ENCODE assay signal across 1 cellular context in the genomic region with DNA sequence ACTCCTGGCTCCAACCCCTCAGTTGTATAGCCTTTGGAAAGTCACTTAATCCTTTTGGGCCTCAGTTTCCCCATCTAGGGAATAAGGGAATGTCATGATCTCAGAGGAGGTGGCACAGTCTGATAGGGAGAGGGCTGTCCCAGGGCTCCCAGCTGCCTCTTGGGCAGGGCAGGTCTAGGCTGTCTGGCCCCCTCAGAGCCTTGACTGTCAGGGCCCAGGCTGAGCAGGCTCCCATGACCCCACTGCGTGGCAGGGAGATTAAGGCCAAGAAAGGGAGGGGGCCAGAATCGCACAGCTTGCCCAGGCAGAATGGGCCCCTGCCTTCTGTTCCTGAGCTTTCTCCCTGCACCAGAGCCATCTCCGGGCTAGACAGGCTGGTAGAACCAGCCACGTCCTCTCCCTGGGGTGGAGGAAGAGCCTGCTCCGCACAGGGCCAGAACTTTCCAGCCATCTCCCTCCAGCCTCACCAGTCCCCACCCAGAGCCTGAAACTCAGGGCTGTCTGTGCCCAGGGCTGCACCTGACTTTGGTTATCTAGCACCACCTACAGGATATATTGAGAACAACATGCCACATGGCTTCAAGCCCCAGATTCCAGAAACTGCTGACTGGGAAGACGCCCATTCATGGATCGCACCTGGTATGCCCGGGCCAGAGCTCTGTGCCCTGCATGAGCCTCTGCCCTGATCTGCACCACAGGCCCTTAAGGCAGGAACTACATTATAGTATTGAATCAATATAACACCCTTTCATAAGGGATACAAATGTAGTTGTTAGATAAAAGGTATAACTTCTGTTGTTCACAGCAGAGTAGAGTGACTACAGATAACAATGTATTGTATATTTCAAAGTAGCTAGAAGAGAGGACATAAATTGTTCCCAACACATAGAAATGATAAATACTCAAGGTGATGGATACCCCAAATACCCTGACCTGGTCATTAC.
A peak's percentile ranks its signal among the peaks of the same experiment; 100 is the strongest.
TF ChIP-seq lines count a peak whose summit lies in the region.

No MANE protein-coding gene starts in this region.

TF ChIP-seq in K562, 482 proteins besides CTCF, POLR2A, EP300 and RAD21 (continued from another document and continues in another):
- TF ChIP-seq, protein P1, sequence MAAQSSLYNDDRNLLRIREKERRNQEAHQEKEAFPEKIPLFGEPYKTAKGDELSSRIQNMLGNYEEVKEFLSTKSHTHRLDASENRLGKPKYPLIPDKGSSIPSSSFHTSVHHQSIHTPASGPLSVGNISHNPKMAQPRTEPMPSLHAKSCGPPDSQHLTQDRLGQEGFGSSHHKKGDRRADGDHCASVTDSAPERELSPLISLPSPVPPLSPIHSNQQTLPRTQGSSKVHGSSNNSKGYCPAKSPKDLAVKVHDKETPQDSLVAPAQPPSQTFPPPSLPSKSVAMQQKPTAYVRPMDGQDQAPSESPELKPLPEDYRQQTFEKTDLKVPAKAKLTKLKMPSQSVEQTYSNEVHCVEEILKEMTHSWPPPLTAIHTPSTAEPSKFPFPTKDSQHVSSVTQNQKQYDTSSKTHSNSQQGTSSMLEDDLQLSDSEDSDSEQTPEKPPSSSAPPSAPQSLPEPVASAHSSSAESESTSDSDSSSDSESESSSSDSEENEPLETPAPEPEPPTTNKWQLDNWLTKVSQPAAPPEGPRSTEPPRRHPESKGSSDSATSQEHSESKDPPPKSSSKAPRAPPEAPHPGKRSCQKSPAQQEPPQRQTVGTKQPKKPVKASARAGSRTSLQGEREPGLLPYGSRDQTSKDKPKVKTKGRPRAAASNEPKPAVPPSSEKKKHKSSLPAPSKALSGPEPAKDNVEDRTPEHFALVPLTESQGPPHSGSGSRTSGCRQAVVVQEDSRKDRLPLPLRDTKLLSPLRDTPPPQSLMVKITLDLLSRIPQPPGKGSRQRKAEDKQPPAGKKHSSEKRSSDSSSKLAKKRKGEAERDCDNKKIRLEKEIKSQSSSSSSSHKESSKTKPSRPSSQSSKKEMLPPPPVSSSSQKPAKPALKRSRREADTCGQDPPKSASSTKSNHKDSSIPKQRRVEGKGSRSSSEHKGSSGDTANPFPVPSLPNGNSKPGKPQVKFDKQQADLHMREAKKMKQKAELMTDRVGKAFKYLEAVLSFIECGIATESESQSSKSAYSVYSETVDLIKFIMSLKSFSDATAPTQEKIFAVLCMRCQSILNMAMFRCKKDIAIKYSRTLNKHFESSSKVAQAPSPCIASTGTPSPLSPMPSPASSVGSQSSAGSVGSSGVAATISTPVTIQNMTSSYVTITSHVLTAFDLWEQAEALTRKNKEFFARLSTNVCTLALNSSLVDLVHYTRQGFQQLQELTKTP (IDR thresholded peaks at IDR 0.05; ENCODE audit: low read depth in 1 of 2, partially characterized antibody in 2 of 2), result no peak
- TF ChIP-seq, protein P2, sequence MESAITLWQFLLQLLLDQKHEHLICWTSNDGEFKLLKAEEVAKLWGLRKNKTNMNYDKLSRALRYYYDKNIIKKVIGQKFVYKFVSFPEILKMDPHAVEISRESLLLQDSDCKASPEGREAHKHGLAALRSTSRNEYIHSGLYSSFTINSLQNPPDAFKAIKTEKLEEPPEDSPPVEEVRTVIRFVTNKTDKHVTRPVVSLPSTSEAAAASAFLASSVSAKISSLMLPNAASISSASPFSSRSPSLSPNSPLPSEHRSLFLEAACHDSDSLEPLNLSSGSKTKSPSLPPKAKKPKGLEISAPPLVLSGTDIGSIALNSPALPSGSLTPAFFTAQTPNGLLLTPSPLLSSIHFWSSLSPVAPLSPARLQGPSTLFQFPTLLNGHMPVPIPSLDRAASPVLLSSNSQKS (CRISPR knock-in tag; IDR thresholded peaks at IDR 0.05), result no peak
- TF ChIP-seq HNRNPL (IDR thresholded peaks at IDR 0.05; ENCODE audit: low read depth, low read length), result no peak
- no peak for TF ChIP-seq FOXA3 (CRISPR knock-in tag; conservative IDR thresholded peaks at IDR 0.05 in 1 of 2, IDR thresholded peaks at IDR 0.05 in 1 of 2)
- no peak for TF ChIP-seq TFAM (CRISPR knock-in tag; conservative IDR thresholded peaks at IDR 0.05)
- TF ChIP-seq ZNF184 (CRISPR knock-in tag; IDR thresholded peaks at IDR 0.05), result no peak
- TF ChIP-seq NCOA4 (IDR thresholded peaks at IDR 0.05; ENCODE audit: partially characterized antibody), result no peak
- no peak for TF ChIP-seq XRCC4 (IDR thresholded peaks at IDR 0.05; ENCODE audit: extremely low read depth, insufficient read depth, insufficient read length)
- TF ChIP-seq ZFP36 (IDR thresholded peaks at IDR 0.05; ENCODE audit: low read depth, low read length, partially characterized antibody), result no peak
- TF ChIP-seq KDM4B (IDR thresholded peaks at IDR 0.05; ENCODE audit: borderline replicate concordance in 2 of 2, low read depth in 1 of 2), result no peak
- 0 out of 4 replicates have a peak, but pooled peaks of 1 of the 2 experiments have one; percentile 1 for TF ChIP-seq SIX5 (IDR thresholded peaks at IDR 0.05; ENCODE audit: borderline replicate concordance in 1 of 2, insufficient read depth in 1 of 2, low read depth in 1 of 2, low read length in 2 of 2)
- no peak for TF ChIP-seq HCFC1 (IDR thresholded peaks at IDR 0.05; ENCODE audit: low read depth, low read length)
- TF ChIP-seq ZNF239 (CRISPR knock-in tag; IDR thresholded peaks at IDR 0.05), result no peak
- TF ChIP-seq, protein P3, sequence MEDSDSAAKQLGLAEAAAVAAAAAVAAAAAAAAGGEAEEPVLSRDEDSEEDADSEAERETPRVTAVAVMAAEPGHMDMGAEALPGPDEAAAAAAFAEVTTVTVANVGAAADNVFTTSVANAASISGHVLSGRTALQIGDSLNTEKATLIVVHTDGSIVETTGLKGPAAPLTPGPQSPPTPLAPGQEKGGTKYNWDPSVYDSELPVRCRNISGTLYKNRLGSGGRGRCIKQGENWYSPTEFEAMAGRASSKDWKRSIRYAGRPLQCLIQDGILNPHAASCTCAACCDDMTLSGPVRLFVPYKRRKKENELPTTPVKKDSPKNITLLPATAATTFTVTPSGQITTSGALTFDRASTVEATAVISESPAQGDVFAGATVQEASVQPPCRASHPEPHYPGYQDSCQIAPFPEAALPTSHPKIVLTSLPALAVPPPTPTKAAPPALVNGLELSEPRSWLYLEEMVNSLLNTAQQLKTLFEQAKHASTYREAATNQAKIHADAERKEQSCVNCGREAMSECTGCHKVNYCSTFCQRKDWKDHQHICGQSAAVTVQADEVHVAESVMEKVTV (CRISPR knock-in tag; IDR thresholded peaks at IDR 0.05), result peak; percentile 90
- TF ChIP-seq, protein P4, sequence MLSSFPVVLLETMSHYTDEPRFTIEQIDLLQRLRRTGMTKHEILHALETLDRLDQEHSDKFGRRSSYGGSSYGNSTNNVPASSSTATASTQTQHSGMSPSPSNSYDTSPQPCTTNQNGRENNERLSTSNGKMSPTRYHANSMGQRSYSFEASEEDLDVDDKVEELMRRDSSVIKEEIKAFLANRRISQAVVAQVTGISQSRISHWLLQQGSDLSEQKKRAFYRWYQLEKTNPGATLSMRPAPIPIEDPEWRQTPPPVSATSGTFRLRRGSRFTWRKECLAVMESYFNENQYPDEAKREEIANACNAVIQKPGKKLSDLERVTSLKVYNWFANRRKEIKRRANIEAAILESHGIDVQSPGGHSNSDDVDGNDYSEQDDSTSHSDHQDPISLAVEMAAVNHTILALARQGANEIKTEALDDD (IDR thresholded peaks at IDR 0.05), result no peak
- no peak for TF ChIP-seq TGIF2 (CRISPR knock-in tag; IDR thresholded peaks at IDR 0.05)
- TF ChIP-seq, protein P5, sequence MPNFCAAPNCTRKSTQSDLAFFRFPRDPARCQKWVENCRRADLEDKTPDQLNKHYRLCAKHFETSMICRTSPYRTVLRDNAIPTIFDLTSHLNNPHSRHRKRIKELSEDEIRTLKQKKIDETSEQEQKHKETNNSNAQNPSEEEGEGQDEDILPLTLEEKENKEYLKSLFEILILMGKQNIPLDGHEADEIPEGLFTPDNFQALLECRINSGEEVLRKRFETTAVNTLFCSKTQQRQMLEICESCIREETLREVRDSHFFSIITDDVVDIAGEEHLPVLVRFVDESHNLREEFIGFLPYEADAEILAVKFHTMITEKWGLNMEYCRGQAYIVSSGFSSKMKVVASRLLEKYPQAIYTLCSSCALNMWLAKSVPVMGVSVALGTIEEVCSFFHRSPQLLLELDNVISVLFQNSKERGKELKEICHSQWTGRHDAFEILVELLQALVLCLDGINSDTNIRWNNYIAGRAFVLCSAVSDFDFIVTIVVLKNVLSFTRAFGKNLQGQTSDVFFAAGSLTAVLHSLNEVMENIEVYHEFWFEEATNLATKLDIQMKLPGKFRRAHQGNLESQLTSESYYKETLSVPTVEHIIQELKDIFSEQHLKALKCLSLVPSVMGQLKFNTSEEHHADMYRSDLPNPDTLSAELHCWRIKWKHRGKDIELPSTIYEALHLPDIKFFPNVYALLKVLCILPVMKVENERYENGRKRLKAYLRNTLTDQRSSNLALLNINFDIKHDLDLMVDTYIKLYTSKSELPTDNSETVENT (CRISPR knock-in tag; IDR thresholded peaks at IDR 0.05), result no peak
- TF ChIP-seq ZBTB7A (IDR thresholded peaks at IDR 0.05; ENCODE audit: borderline replicate concordance, control insufficient read depth, low read depth, low read length), result no peak
- no peak for TF ChIP-seq ILF3 (IDR thresholded peaks at IDR 0.05; ENCODE audit: borderline replicate concordance)
- TF ChIP-seq, protein P6, sequence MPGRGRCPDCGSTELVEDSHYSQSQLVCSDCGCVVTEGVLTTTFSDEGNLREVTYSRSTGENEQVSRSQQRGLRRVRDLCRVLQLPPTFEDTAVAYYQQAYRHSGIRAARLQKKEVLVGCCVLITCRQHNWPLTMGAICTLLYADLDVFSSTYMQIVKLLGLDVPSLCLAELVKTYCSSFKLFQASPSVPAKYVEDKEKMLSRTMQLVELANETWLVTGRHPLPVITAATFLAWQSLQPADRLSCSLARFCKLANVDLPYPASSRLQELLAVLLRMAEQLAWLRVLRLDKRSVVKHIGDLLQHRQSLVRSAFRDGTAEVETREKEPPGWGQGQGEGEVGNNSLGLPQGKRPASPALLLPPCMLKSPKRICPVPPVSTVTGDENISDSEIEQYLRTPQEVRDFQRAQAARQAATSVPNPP (IDR thresholded peaks at IDR 0.05; ENCODE audit: borderline replicate concordance, insufficient read depth, insufficient read length), result no peak
- TF ChIP-seq STAG1 (CRISPR knock-in tag; IDR thresholded peaks at IDR 0.05; ENCODE audit: borderline replicate concordance), result peak; percentile 51; the same call in 1 of the 2 replicates
- no peak for TF ChIP-seq FOS (IDR thresholded peaks at IDR 0.05; ENCODE audit: extremely low read depth, insufficient read length)
- no peak for TF ChIP-seq RBBP5 (IDR thresholded peaks at IDR 0.05; ENCODE audit: borderline replicate concordance, insufficient read depth, low read length, poor library complexity, severe bottlenecking)
- TF ChIP-seq, protein P7, sequence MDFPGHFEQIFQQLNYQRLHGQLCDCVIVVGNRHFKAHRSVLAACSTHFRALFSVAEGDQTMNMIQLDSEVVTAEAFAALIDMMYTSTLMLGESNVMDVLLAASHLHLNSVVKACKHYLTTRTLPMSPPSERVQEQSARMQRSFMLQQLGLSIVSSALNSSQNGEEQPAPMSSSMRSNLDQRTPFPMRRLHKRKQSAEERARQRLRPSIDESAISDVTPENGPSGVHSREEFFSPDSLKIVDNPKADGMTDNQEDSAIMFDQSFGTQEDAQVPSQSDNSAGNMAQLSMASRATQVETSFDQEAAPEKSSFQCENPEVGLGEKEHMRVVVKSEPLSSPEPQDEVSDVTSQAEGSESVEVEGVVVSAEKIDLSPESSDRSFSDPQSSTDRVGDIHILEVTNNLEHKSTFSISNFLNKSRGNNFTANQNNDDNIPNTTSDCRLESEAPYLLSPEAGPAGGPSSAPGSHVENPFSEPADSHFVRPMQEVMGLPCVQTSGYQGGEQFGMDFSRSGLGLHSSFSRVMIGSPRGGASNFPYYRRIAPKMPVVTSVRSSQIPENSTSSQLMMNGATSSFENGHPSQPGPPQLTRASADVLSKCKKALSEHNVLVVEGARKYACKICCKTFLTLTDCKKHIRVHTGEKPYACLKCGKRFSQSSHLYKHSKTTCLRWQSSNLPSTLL (IDR thresholded peaks at IDR 0.05), result no peak
- no peak for TF ChIP-seq POLR3A (IDR thresholded peaks at IDR 0.05; ENCODE audit: borderline replicate concordance, extremely low read depth, insufficient read depth, insufficient read length)
- no peak for TF ChIP-seq U2AF1 (optimal IDR thresholded peaks at IDR 0.05; ENCODE audit: low read depth, low read length)
- TF ChIP-seq ELF4 (CRISPR knock-in tag; IDR thresholded peaks at IDR 0.05), result no peak
- TF ChIP-seq PPARD (CRISPR knock-in tag; IDR thresholded peaks at IDR 0.05), result no peak
- no peak for TF ChIP-seq ZNF695 (CRISPR knock-in tag; IDR thresholded peaks at IDR 0.05)
- no peak for TF ChIP-seq EGR1 (conservative IDR thresholded peaks at IDR 0.05)
- peak; percentile 77; the same call in 1 of the 2 replicates for TF ChIP-seq MYNN (IDR thresholded peaks at IDR 0.05)
- TF ChIP-seq MYNN (CRISPR knock-in tag; IDR thresholded peaks at IDR 0.05), result no peak
- TF ChIP-seq SMARCB1 (IDR thresholded peaks at IDR 0.05; ENCODE audit: insufficient read length, low read depth), result no peak
- TF ChIP-seq SNRNP70 (optimal IDR thresholded peaks at IDR 0.05; ENCODE audit: low read depth, low read length), result no peak
- no peak for TF ChIP-seq NR3C1 (CRISPR knock-in tag; IDR thresholded peaks at IDR 0.05)
- TF ChIP-seq, protein P8, sequence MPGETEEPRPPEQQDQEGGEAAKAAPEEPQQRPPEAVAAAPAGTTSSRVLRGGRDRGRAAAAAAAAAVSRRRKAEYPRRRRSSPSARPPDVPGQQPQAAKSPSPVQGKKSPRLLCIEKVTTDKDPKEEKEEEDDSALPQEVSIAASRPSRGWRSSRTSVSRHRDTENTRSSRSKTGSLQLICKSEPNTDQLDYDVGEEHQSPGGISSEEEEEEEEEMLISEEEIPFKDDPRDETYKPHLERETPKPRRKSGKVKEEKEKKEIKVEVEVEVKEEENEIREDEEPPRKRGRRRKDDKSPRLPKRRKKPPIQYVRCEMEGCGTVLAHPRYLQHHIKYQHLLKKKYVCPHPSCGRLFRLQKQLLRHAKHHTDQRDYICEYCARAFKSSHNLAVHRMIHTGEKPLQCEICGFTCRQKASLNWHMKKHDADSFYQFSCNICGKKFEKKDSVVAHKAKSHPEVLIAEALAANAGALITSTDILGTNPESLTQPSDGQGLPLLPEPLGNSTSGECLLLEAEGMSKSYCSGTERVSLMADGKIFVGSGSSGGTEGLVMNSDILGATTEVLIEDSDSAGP (CRISPR knock-in tag; IDR thresholded peaks at IDR 0.05), result no peak
- TF ChIP-seq, protein P9, sequence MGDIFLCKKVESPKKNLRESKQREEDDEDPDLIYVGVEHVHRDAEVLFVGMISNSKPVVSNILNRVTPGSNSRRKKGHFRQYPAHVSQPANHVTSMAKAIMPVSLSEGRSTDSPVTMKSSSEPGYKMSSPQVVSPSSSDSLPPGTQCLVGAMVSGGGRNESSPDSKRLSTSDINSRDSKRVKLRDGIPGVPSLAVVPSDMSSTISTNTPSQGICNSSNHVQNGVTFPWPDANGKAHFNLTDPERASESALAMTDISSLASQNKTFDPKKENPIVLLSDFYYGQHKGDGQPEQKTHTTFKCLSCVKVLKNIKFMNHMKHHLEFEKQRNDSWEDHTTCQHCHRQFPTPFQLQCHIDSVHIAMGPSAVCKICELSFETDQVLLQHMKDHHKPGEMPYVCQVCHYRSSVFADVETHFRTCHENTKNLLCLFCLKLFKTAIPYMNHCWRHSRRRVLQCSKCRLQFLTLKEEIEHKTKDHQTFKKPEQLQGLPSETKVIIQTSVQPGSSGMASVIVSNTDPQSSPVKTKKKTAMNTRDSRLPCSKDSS (IDR thresholded peaks at IDR 0.05; ENCODE audit: low read depth, partially characterized antibody), result no peak
- TF ChIP-seq, protein P10, sequence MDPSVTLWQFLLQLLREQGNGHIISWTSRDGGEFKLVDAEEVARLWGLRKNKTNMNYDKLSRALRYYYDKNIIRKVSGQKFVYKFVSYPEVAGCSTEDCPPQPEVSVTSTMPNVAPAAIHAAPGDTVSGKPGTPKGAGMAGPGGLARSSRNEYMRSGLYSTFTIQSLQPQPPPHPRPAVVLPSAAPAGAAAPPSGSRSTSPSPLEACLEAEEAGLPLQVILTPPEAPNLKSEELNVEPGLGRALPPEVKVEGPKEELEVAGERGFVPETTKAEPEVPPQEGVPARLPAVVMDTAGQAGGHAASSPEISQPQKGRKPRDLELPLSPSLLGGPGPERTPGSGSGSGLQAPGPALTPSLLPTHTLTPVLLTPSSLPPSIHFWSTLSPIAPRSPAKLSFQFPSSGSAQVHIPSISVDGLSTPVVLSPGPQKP (CRISPR knock-in tag; IDR thresholded peaks at IDR 0.05), result no peak
- TF ChIP-seq MEF2A (IDR thresholded peaks at IDR 0.05; ENCODE audit: control insufficient read depth, low read depth, low read length), result no peak
